ENCODE assay signal across 14 cellular contexts in the genomic region with DNA sequence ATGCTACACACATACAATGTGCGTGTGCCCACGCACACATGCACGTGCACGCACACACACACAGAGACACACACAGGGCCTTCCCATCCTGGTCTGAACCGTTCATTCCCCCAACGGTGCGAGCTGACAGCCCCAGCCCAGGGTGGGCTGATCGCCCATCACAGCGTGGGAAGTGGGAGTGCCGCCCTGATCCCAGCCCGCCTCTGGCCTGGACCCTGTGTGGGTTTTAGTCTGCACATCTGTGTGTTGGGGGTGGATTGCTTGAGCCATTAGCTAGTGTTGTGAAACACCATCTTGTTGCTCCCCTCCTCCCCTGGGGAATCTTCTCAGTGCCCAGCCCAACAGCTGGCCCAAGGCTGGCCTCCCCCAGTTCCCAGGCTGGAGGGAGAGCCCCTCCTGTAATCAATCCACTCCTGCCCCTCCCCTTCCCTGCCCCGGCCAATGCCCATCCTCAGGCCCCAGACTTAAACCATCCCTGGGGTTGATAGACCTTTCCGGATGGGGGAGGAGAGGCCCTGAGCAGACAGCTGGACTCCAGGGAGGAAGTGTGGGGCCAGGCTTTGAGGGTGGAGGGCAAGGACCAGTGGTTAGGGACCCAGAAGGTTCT. TPM values are rescaled to one million over a fixed set of nuclear protein-coding genes. Genes with fewer than 3 reads are reported as not detected.
DNase-seq lines count a peak whose midpoint lies in the region; ATAC-seq, FAIRE-seq and TF ChIP-seq lines count a peak whose summit lies in the region.
"Had no signal": no experiment of that assay in that cellular context is flagged by ENCODE, and none has a peak within 500 bp of the region (broad histone marks: within the 10 kb centered on the region; RNA-seq: fewer than 3 reads in every experiment).

No MANE protein-coding gene starts in this region.

- no TSS peak for BruUV-seq in OCI-LY7 (replicated peaks; lab: Mats Ljungman, UMichigan)

- H3K9me3 ChIP-seq in Peyer's patch (no peaks in the 10 kb centered on the region), gastroesophageal sphincter (no peaks in the 10 kb centered on the region), OCI-LY7 (ENCODE audit: low read length) (no peaks in the 10 kb centered on the region)

- CTCF ChIA-PET in OCI-LY7 (lab: Charles Lee; ENCODE audit: unreplicated experiment), result no interaction called here

- H3K4me2 ChIP-seq in OCI-LY7 (ENCODE audit: low read length), result no peak overlapping the region

- H2AFZ ChIP-seq in OCI-LY7 (ENCODE audit: low read length), result no peak overlapping the region

- H3K4me1 ChIP-seq in Peyer's patch (peaks cover 0 to 26% (median 0%) of the 10 kb centered on the region in 4 donors), gastroesophageal sphincter (peaks cover 0 to 17% (median 0%) of the 10 kb centered on the region in 3 donors), OCI-LY7 (ENCODE audit: insufficient read depth, low read length, poor library complexity, severe bottlenecking) (peaks cover 8% of the 10 kb centered on the region)

- no peaks in the 10 kb centered on the region for H3K9me2 ChIP-seq in OCI-LY7 (ENCODE audit: insufficient read depth, low read length)

- no peaks in the 10 kb centered on the region for H3K36me3 ChIP-seq in Peyer's patch
- H3K36me3 ChIP-seq in gastroesophageal sphincter, result no peaks in the 10 kb centered on the region
- H3K36me3 ChIP-seq in OCI-LY7 (ENCODE audit: insufficient read depth, low read length), result no peaks in the 10 kb centered on the region

- peak; percentile 66 for ATAC-seq in gastroesophageal sphincter
- peak; percentile 75 for ATAC-seq in sciatic nerve
- no peak for ATAC-seq in HG03095 (IDR thresholded peaks at IDR 0.05; ENCODE audit: unreplicated experiment)
- ATAC-seq: activated naive CD4-positive, alpha-beta T cell treated with anti-CD3 and anti-CD28 coated beads, Interleukin-2, amount 50 U/mL, for 72 hours had no signal

- TF ChIP-seq POLR2A in GM12891 (IDR thresholded peaks at IDR 0.05; ENCODE audit: low read depth, low read length) (no peak), Peyer's patch (IDR thresholded peaks at IDR 0.05) (no peak), gastroesophageal sphincter (IDR thresholded peaks at IDR 0.05) (no peak)

- H3K79me2 ChIP-seq in OCI-LY7 (ENCODE audit: insufficient read depth, low read depth, low read length), result no peaks in the 10 kb centered on the region

- DNase-seq in GM12891 (ENCODE audit: insufficient read length, low spot score) (no peak), Peyer's patch (peak in 2 of 3 donors; percentile 40 to 43), sciatic nerve (ENCODE audit: low spot score) (peak; percentile 53), OCI-LY7 (ENCODE audit: low spot score) (no peak), T-helper 2 cell (no peak)
- DNase-seq: activated CD4-positive, alpha-beta T cell treated with anti-CD3 and anti-CD28 coated beads, Interleukin-2, amount 50 U/mL, for 48 hours; NCI-H1092 treated with DMSO at 0.1 percent for 48 hours; NCI-H526 treated with DMSO at 0.1 percent for 48 hours; stimulated activated CD4-positive, alpha-beta T cell treated with anti-CD3 and anti-CD28 coated beads, Interleukin-12 subunit alpha, Interleukin-12 subunit beta, amount 100 ng/mL, for 4 hours; SW 1271 had no signal

- H4K20me1 ChIP-seq in OCI-LY7 (ENCODE audit: insufficient read depth, low read length), result no peaks in the 10 kb centered on the region

- H3K4me3 ChIP-seq in Peyer's patch (no peak overlapping the region), gastroesophageal sphincter (no peak overlapping the region), OCI-LY7 (ENCODE audit: low read depth, low read length, poor library complexity, severe bottlenecking) (no peak overlapping the region)

- no peak for TF ChIP-seq EP300 in gastroesophageal sphincter (IDR thresholded peaks at IDR 0.05)

- TF ChIP-seq CTCF in Peyer's patch (IDR thresholded peaks at IDR 0.05), result no peak
- no peak for TF ChIP-seq CTCF in gastroesophageal sphincter (IDR thresholded peaks at IDR 0.05)
- TF ChIP-seq CTCF in OCI-LY7 (conservative IDR thresholded peaks at IDR 0.05; ENCODE audit: low read length), result no peak

- 91 to 93% methylated on average over 4 to 5 of the region's 13 CpGs for WGBS in gastroesophageal sphincter (ENCODE audit: low coverage in 1 of 2), 2 donors

- H3K27ac ChIP-seq in Peyer's patch (no peak overlapping the region), gastroesophageal sphincter (peak overlapping the region in 1 of 4 donors; percentile 32), OCI-LY7 (ENCODE audit: low read depth, low read length, poor library complexity, severe bottlenecking) (no peak overlapping the region)

- peak; percentile 51 for FAIRE-seq in GM12891 (lab: Jason Lieb, UNC)
- FAIRE-seq: D721Med had no signal

- intact Hi-C loops in sciatic nerve (cut with DNase I) (no loop called here), OCI-LY7 (cut with micrococcal nuclease; ENCODE audit: unreplicated experiment) (no loop called here)

- H3K27me3 ChIP-seq in Peyer's patch (no peaks in the 10 kb centered on the region), gastroesophageal sphincter (no peaks in the 10 kb centered on the region)

- POLR2A ChIA-PET in OCI-LY7 (lab: Charles Lee), result no interaction called here

TF ChIP-seq in GM12891, 5 proteins besides CTCF, POLR2A, EP300 and RAD21:
- TF ChIP-seq SPI1 (IDR thresholded peaks at IDR 0.05; ENCODE audit: low read depth, low read length), result no peak
- no peak for TF ChIP-seq POLR2AphosphoS5 (IDR thresholded peaks at IDR 0.05; ENCODE audit: low read depth, low read length)
- TF ChIP-seq POU2F2 (IDR thresholded peaks at IDR 0.05; ENCODE audit: low read depth, low read length), result no peak
- no peak for TF ChIP-seq PAX5 (IDR thresholded peaks at IDR 0.05; ENCODE audit: insufficient read depth, low read length, severe bottlenecking)
- no peak for TF ChIP-seq TAF1 (IDR thresholded peaks at IDR 0.05; ENCODE audit: low read depth, low read length)

RNA-seq across cellular contexts. Expression of gene SEMA3G, which starts 8.3 kb away (rescaled TPM):
- polyA plus RNA-seq in GM12891 (2012; ENCODE audit: low read depth, missing spikeins), result 0.03 TPM
- 10 to 100 TPM; 18.8 to 24.8 (median 22.0) TPM for total RNA-seq in Peyer's patch
- 10 to 100 TPM in 2 of 4 donors, 1 to 10 TPM in 2; 6.7 to 33.9 (median 20.3) TPM for total RNA-seq in gastroesophageal sphincter
- 38.3 TPM for total RNA-seq in sciatic nerve
- not detected in 2 replicates for total RNA-seq in OCI-LY7 (2014; rRNA removed; shearing (Covaris generic))
- 0.15 TPM in 1 of 2 replicates, not detected in the other for total RNA-seq in OCI-LY7 (2022)

RNA-seq across cellular contexts. Expression of gene TNNC1, which starts 17.2 kb away (rescaled TPM):
- polyA plus RNA-seq in GM12891 (2012; ENCODE audit: low read depth, missing spikeins), result 1.3 TPM
- total RNA-seq in Peyer's patch (not detected), gastroesophageal sphincter (1 to 10 TPM in 3 of 4 donors, not detected in 1; 1.9 to 4.6 (median 2.4) TPM), sciatic nerve (205 TPM), OCI-LY7 (2022) (3.2 and 5.0 TPM in 2 replicates)
- total RNA-seq in OCI-LY7 (2014; rRNA removed; shearing (Covaris generic)), result 0.57 and 0.90 TPM in 2 replicates

RNA-seq across cellular contexts. Expression of gene NISCH, which starts 18.8 kb away (rescaled TPM):
- 26.0 TPM for polyA plus RNA-seq in GM12891 (2012; ENCODE audit: low read depth, missing spikeins)
- total RNA-seq in Peyer's patch (100 to 1,000 TPM in 3 of 4 donors, 10 to 100 TPM in 1; 65.7 to 150 (median 128) TPM), gastroesophageal sphincter (10 to 100 TPM; 56.7 to 95.9 (median 78.9) TPM), sciatic nerve (163 TPM), OCI-LY7 (2022) (73.3 and 78.5 TPM in 2 replicates)
- total RNA-seq in OCI-LY7 (2014; rRNA removed; shearing (Covaris generic)), result 53.8 and 60.5 TPM in 2 replicates

RNA-seq across cellular contexts. Expression of gene PHF7, which starts 26.1 kb away (rescaled TPM):
- polyA plus RNA-seq in GM12891 (2012; ENCODE audit: low read depth, missing spikeins), result 3.9 TPM
- total RNA-seq in Peyer's patch (10 to 100 TPM; 12.4 to 34.6 (median 17.4) TPM), gastroesophageal sphincter (10 to 100 TPM in 2 of 4 donors, 1 to 10 TPM in 2; 7.1 to 16.8 (median 10.7) TPM), sciatic nerve (11.4 TPM), OCI-LY7 (2022) (44.5 and 61.4 TPM in 2 replicates)
- total RNA-seq in OCI-LY7 (2014; rRNA removed; shearing (Covaris generic)), result 32.9 and 33.3 TPM in 2 replicates

RNA-seq across cellular contexts. Expression of gene BAP1, which starts 26.8 kb away (rescaled TPM):
- 48.2 TPM for polyA plus RNA-seq in GM12891 (2012; ENCODE audit: low read depth, missing spikeins)
- total RNA-seq in Peyer's patch (10 to 100 TPM; 49.9 to 94.4 (median 77.0) TPM), gastroesophageal sphincter (10 to 100 TPM; 72.4 to 81.0 (median 75.9) TPM), sciatic nerve (59.5 TPM), OCI-LY7 (2022) (102 and 105 TPM in 2 replicates)
- 88.3 and 102 TPM in 2 replicates for total RNA-seq in OCI-LY7 (2014; rRNA removed; shearing (Covaris generic))

Comparison
In these comparisons a context has a peak if more than half of its experiments do, and no peak if none do; other contexts are left out.
1. DNase-seq: peak in Peyer's patch (2 of 3) and sciatic nerve (single experiment); none in GM12891 (single experiment), OCI-LY7 (single experiment) and T-helper 2 cell (0 of 5).
2. RNA of gene SEMA3G, which starts 8.3 kb away (total RNA-seq): 38.3 TPM in sciatic nerve (single experiment), 6.7 to 33.9 TPM in gastroesophageal sphincter and 18.8 to 24.8 TPM in Peyer's patch; 0.15 TPM in OCI-LY7; every median in the first group is over 4 times any median in the second.
3. RNA of gene TNNC1, which starts 17.2 kb away (total RNA-seq): 205 TPM in sciatic nerve (single experiment); 0.57 to 5.0 TPM in OCI-LY7, 1.9 to 4.6 TPM in gastroesophageal sphincter and not detected in Peyer's patch; every median in the first group is over 10 times any median in the second.